18 cellular contexts compared by ENCODE assay signal in genomic region chr12:54970741-54971140, GRCh38. TPM values are rescaled to one million over a fixed set of nuclear protein-coding genes. Genes with fewer than 3 reads are reported as not detected.
"Had no signal": no experiment of that assay in that cellular context is flagged by ENCODE, and none has a peak within 500 bp of the region (broad histone marks: within the 10 kb centered on the region; RNA-seq: fewer than 3 reads in every experiment).

No MANE protein-coding gene starts in this region.

- H3K9me2 ChIP-seq: SK-N-SH had no signal

- H3K9me3 Mint-ChIP-seq: activated CD4-positive, alpha-beta T cell treated with anti-CD3 and anti-CD28 coated beads, Interleukin-2, amount 10 ng/mL, durations not matched to agents 24 days and 14 days; memory B cell; natural killer cell treated with Interleukin-12 subunit alpha and Interleukin-12 subunit beta and Interleukin-15 and Interleukin-18, amount 100 ng/mL, for 72 hours had no signal

- H3K4me1 Mint-ChIP-seq: memory B cell had no signal

- H3K4me1 ChIP-seq: adrenal gland, esophagus squamous epithelium had no signal

- H3K27ac ChIP-seq: adrenal gland, cardiac muscle cell, esophagus squamous epithelium, left lung, skin epidermis had no signal

- H3K27ac Mint-ChIP-seq: memory B cell had no signal

- H3K4me3 ChIP-seq: adrenal gland, cardiac muscle cell, esophagus squamous epithelium, left lung, skin epidermis had no signal

- H3K27me3 Mint-ChIP-seq: activated CD4-positive, alpha-beta T cell treated with anti-CD3 and anti-CD28 coated beads, Interleukin-2, amount 10 ng/mL, durations not matched to agents 24 days and 14 days; memory B cell; natural killer cell treated with Interleukin-12 subunit alpha and Interleukin-12 subunit beta and Interleukin-15 and Interleukin-18, amount 100 ng/mL, for 72 hours had no signal

- H3K27me3 ChIP-seq: cardiac muscle cell, esophagus squamous epithelium, left lung had no signal

- H3K4me2 ChIP-seq: SK-N-SH had no signal

- ATAC-seq: left lung; natural killer cell treated with Interleukin-12 subunit alpha and Interleukin-12 subunit beta and Interleukin-15 and Interleukin-18, amount 100 ng/mL, for 72 hours had no signal

- H3K9ac ChIP-seq: SK-N-SH had no signal

- DNase-seq: activated CD4-positive, alpha-beta T cell treated with anti-CD3 and anti-CD28 coated beads, Interleukin-2, amount 10 ng/mL, durations not matched to agents 24 days and 14 days; activated gamma-delta T cell; adrenal gland; esophagus squamous epithelium; kidney; left lung; SK-N-SH; stimulated activated CD4-positive, alpha-beta T cell treated with anti-CD3 and anti-CD28 coated beads, Interleukin-15, amount 100 ng/mL, for 24 hours; stimulated activated CD4-positive, alpha-beta T cell treated with anti-CD3 and anti-CD28 coated beads, Interleukin-4, amount 100 ng/mL, for 1 hour; stimulated activated naive CD4-positive, alpha-beta T cell; T-helper 1 cell had no signal

- H3K4me3 Mint-ChIP-seq: activated CD4-positive, alpha-beta T cell treated with anti-CD3 and anti-CD28 coated beads, Interleukin-2, amount 10 ng/mL, durations not matched to agents 24 days and 14 days; memory B cell; natural killer cell treated with Interleukin-12 subunit alpha and Interleukin-12 subunit beta and Interleukin-15 and Interleukin-18, amount 100 ng/mL, for 72 hours had no signal

- H3K36me3 ChIP-seq: adrenal gland, cardiac muscle cell, esophagus squamous epithelium, left lung had no signal

- H3K9me3 ChIP-seq: adrenal gland, esophagus squamous epithelium, left lung, SK-N-SH had no signal

RNA-seq across cellular contexts. Expression of gene TESPA1, which starts 13.8 kb away (rescaled TPM):
- total RNA-seq: cardiac muscle cell, endothelial cell of umbilical vein, fibroblast of villous mesenchyme had no signal

RNA-seq across cellular contexts. Expression of gene NEUROD4, which starts 49.0 kb away (rescaled TPM):
- total RNA-seq: activated CD4-positive, alpha-beta T cell treated with anti-CD3 and anti-CD28 coated beads, Interleukin-2, amount 10 ng/mL, durations not matched to agents 24 days and 14 days; cardiac muscle cell; endothelial cell of umbilical vein; esophagus squamous epithelium; fibroblast of villous mesenchyme; kidney; left lung; mucosa of gallbladder; natural killer cell treated with Interleukin-12 subunit alpha and Interleukin-12 subunit beta and Interleukin-15 and Interleukin-18, amount 100 ng/mL, for 72 hours had no signal
